ENCODE assay signal across 9 cellular contexts in genomic region chr15:64699767-64700388, GRCh38.
DNase-seq lines count a peak whose midpoint lies in the region; FAIRE-seq and TF ChIP-seq lines count a peak whose summit lies in the region.
"Had no signal": no experiment of that assay in that cellular context is flagged by ENCODE, and none has a peak within 500 bp of the region (broad histone marks: within the 10 kb centered on the region; RNA-seq: fewer than 3 reads in every experiment).

No MANE protein-coding gene starts in this region.

- DNase-seq in COLO668 (lab: John Stamatoyannopoulos, UW; ENCODE audit: unreplicated experiment) (peak; percentile 51), Peyer's patch (no peak), fibroblast of pulmonary artery (ENCODE audit: low read depth) (peak; percentile 63), GM12892 (ENCODE audit: insufficient read length) (no peak), GM19240 (ENCODE audit: insufficient read length, low spot score) (no peak), GM19239 (ENCODE audit: insufficient read length, low spot score) (no peak)
- DNase-seq in activated effector memory CD4-positive, alpha-beta T cell treated with anti-CD3 and anti-CD28 coated beads, Interleukin-2, amount 50 U/mL, for 16 hours: no peak

- H3K9me3 ChIP-seq in Peyer's patch: no peaks in the 10 kb centered on the region
- no peaks in the 10 kb centered on the region for H3K9me3 ChIP-seq in neutrophil
- H3K9me3 ChIP-seq: HAP-1 had no signal

- H3K36me3 ChIP-seq in Peyer's patch (no peaks in the 10 kb centered on the region), neutrophil (peaks cover 13% of the 10 kb centered on the region)

- H3K27ac ChIP-seq in Peyer's patch: peak overlapping the region; percentile 34 to 70 (median 43)
- H3K27ac ChIP-seq in neutrophil: peak overlapping the region; percentile 44

- H3K4me1 ChIP-seq in Peyer's patch (peaks cover 0 to 59% (median 17%) of the 10 kb centered on the region in 4 donors), neutrophil (ENCODE audit: control insufficient read depth in 1 of 2, insufficient read depth in 1 of 2, low read depth in 1 of 2, low read length in 1 of 2) (peaks cover 57 to 69% of the 10 kb centered on the region in 2 experiments)

- TF ChIP-seq POLR2A in Peyer's patch (IDR thresholded peaks at IDR 0.05) (no peak), GM12892 (IDR thresholded peaks at IDR 0.05; ENCODE audit: low read depth, low read length) (no peak)

- no peaks in the 10 kb centered on the region for H3K27me3 ChIP-seq in Peyer's patch
- no peaks in the 10 kb centered on the region for H3K27me3 ChIP-seq in neutrophil

- TF ChIP-seq CTCF in Peyer's patch (IDR thresholded peaks at IDR 0.05) (no peak), fibroblast of pulmonary artery (IDR thresholded peaks at IDR 0.05; ENCODE audit: low read length, missing control alignments) (no peak), neutrophil (IDR thresholded peaks at IDR 0.05) (no peak)

- H3K4me3 ChIP-seq in Peyer's patch (peak overlapping the region in 1 of 4 donors; percentile 6), fibroblast of pulmonary artery (replicated peaks; ENCODE audit: low read depth, low read length) (peak overlapping the region; percentile 88), neutrophil (ENCODE audit: low read depth in 1 of 2, low read length in 1 of 2) (peak overlapping the region in 1 of 2 experiments; percentile 85)
- H3K4me3 ChIP-seq: HAP-1 had no signal

- FAIRE-seq in GM12892 (lab: Jason Lieb, UNC) (no peak), GM19239 (lab: Jason Lieb, UNC) (no peak)

Comparison
In these comparisons a context has a peak if more than half of its experiments do, and no peak if none do; other contexts are left out.
1. DNase-seq: peak in COLO668 (single experiment) and fibroblast of pulmonary artery (single experiment); none in Peyer's patch (0 of 3), GM12892 (single experiment), GM19240 (single experiment), GM19239 (single experiment) and activated effector memory CD4-positive, alpha-beta T cell treated with anti-CD3 and anti-CD28 coated beads, Interleukin-2, amount 50 U/mL, for 16 hours (single experiment).